Comparison of ENCODE assay signal across 1 cellular context in the genomic region with DNA sequence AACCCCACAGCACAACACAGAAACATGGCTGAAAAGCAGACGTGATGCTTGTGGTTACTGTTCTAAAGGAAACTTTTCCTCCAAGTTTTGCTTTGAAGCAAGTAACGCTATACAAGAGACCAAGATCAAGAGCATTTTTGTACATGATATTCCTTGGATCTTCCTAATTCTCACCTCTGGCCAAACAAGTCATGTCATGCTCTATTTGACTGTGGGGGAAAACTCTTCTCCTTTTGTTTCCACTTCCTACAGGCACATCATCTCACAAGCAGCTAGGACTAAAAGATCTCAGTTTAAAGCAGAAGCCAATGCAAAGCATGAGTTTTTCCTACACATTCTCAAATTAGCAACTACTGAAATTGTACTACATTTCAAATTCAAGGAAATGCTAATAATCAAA.
TF ChIP-seq lines count a peak whose summit lies in the region.

No MANE protein-coding gene starts in this region.

TF ChIP-seq in WTC11, 78 proteins besides CTCF, POLR2A, EP300 and RAD21 (continued from another document):
- TF ChIP-seq, protein P1, sequence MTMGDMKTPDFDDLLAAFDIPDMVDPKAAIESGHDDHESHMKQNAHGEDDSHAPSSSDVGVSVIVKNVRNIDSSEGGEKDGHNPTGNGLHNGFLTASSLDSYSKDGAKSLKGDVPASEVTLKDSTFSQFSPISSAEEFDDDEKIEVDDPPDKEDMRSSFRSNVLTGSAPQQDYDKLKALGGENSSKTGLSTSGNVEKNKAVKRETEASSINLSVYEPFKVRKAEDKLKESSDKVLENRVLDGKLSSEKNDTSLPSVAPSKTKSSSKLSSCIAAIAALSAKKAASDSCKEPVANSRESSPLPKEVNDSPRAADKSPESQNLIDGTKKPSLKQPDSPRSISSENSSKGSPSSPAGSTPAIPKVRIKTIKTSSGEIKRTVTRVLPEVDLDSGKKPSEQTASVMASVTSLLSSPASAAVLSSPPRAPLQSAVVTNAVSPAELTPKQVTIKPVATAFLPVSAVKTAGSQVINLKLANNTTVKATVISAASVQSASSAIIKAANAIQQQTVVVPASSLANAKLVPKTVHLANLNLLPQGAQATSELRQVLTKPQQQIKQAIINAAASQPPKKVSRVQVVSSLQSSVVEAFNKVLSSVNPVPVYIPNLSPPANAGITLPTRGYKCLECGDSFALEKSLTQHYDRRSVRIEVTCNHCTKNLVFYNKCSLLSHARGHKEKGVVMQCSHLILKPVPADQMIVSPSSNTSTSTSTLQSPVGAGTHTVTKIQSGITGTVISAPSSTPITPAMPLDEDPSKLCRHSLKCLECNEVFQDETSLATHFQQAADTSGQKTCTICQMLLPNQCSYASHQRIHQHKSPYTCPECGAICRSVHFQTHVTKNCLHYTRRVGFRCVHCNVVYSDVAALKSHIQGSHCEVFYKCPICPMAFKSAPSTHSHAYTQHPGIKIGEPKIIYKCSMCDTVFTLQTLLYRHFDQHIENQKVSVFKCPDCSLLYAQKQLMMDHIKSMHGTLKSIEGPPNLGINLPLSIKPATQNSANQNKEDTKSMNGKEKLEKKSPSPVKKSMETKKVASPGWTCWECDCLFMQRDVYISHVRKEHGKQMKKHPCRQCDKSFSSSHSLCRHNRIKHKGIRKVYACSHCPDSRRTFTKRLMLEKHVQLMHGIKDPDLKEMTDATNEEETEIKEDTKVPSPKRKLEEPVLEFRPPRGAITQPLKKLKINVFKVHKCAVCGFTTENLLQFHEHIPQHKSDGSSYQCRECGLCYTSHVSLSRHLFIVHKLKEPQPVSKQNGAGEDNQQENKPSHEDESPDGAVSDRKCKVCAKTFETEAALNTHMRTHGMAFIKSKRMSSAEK (CRISPR knock-in tag; IDR thresholded peaks at IDR 0.05; ENCODE audit: borderline replicate concordance) = no peak
- no peak for TF ChIP-seq FOXJ3 (CRISPR knock-in tag; IDR thresholded peaks at IDR 0.05; ENCODE audit: borderline replicate concordance)
- TF ChIP-seq, protein P2, sequence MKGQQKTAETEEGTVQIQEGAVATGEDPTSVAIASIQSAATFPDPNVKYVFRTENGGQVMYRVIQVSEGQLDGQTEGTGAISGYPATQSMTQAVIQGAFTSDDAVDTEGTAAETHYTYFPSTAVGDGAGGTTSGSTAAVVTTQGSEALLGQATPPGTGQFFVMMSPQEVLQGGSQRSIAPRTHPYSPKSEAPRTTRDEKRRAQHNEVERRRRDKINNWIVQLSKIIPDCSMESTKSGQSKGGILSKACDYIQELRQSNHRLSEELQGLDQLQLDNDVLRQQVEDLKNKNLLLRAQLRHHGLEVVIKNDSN (CRISPR knock-in tag; IDR thresholded peaks at IDR 0.05) = no peak
- TF ChIP-seq, protein P3, sequence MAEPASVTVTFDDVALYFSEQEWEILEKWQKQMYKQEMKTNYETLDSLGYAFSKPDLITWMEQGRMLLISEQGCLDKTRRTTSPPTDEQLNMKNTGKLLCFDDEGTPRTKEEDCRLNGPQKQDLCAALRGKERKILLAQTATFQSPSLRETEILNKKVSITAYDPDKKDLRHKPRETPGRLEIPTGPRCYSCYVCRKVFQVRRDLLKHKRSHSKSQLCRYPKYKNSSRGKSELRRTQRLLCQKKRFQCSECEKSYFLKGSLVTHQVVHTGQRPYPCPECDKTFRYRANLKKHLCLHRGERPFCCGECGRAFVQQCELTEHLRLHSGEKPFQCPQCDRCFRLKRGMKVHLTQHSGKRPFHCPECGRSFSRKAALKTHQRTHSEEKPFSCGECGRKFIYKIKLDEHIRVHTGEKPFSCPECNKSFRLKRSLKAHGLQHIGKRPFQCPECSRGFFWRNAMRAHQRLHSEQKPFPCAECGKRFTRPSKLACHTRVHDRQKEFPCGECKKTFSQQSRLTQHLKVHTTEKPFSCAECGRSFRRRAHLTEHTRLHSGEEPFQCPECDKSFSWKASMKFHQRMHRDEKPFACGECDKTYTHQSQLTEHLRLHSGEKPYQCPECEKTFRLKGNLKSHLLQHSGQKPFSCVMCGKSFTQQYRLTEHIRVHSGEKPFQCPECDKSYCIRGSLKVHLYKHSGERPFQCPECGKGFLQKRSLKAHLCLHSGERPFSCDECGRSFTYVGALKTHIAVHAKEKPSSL (CRISPR knock-in tag; conservative IDR thresholded peaks at IDR 0.05) = no peak
- TF ChIP-seq, protein P4, sequence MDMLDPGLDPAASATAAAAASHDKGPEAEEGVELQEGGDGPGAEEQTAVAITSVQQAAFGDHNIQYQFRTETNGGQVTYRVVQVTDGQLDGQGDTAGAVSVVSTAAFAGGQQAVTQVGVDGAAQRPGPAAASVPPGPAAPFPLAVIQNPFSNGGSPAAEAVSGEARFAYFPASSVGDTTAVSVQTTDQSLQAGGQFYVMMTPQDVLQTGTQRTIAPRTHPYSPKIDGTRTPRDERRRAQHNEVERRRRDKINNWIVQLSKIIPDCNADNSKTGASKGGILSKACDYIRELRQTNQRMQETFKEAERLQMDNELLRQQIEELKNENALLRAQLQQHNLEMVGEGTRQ (CRISPR knock-in tag; IDR thresholded peaks at IDR 0.05) = no peak
